Comparison of ENCODE assay signal across 11 cellular contexts in genomic region chr13:114149774-114150740, GRCh38. TPM values are rescaled to one million over a fixed set of nuclear protein-coding genes. Genes with fewer than 3 reads are reported as not detected.
A peak's percentile ranks its signal among the peaks of the same experiment; 100 is the strongest.
DNase-seq lines count a peak whose midpoint lies in the region; ATAC-seq and FAIRE-seq lines count a peak whose summit lies in the region.
"Had no signal": no experiment of that assay in that cellular context is flagged by ENCODE, and none has a peak within 500 bp of the region (broad histone marks: within the 10 kb centered on the region; RNA-seq: fewer than 3 reads in every experiment).

No MANE protein-coding gene starts in this region.

- peaks cover 14% of the 10 kb centered on the region for H3K36me3 Mint-ChIP-seq in central memory CD8-positive, alpha-beta T cell (ENCODE audit: insufficient read depth)

- no peak for ATAC-seq in central memory CD8-positive, alpha-beta T cell (replicated peaks; ENCODE audit: extremely low read depth, poor library complexity, severe bottlenecking)
- ATAC-seq in Right ventricle myocardium inferior (no peak), HG02588 (IDR thresholded peaks at IDR 0.05; ENCODE audit: unreplicated experiment) (no peak)
- ATAC-seq: right lobe of liver, SK-N-SH treated with all-trans-retinoic acid at 6 μM for 48 hours had no signal

- H3K4me3 Mint-ChIP-seq in central memory CD8-positive, alpha-beta T cell, result peak overlapping the region; percentile 79

- intact Hi-C loops in Right ventricle myocardium inferior (cut with DNase I), result no loop called here

- peak; percentile 10 for DNase-seq in 8988T
- DNase-seq in DMS53 (lab: John Stamatoyannopoulos, UW), result peak; percentile 83
- peak; percentile 35 for DNase-seq in NCI-H2196 treated with DMSO at 0.1 percent for 48 hours (lab: John Stamatoyannopoulos, UW; ENCODE audit: unreplicated experiment)
- DNase-seq in central memory CD8-positive, alpha-beta T cell (ENCODE audit: low spot score in 2 of 2), result no peak
- no peak for DNase-seq in HTR-8/SVneo (ENCODE audit: insufficient read length, low spot score)
- no peak for DNase-seq in Right ventricle myocardium inferior (ENCODE audit: missing footprints)
- no peak for DNase-seq in ACHN
- DNase-seq: upper lobe of left lung had no signal

- H3K27me3 Mint-ChIP-seq in central memory CD8-positive, alpha-beta T cell, result no peaks in the 10 kb centered on the region

- peaks cover 7% of the 10 kb centered on the region for H3K9me3 Mint-ChIP-seq in central memory CD8-positive, alpha-beta T cell

- in situ Hi-C loops in ACHN (cut with HindIII; ENCODE audit: low pct_ligation_motif_present, low pct_unique_long_range_greater_than_20kb, low sequenced_read_pairs), result no loop called here

- H3K4me1 Mint-ChIP-seq in central memory CD8-positive, alpha-beta T cell, result peaks cover 80% of the 10 kb centered on the region

- peak overlapping the region; percentile 98 for H3K27ac Mint-ChIP-seq in central memory CD8-positive, alpha-beta T cell (ENCODE audit: low read depth)

- no peak for FAIRE-seq in HTR-8/SVneo (lab: Jason Lieb, UNC)

RNA-seq across cellular contexts. Expression of gene RASA3, which starts 17.6 kb away (rescaled TPM):
- 12.7 TPM for total RNA-seq in Right ventricle myocardium inferior

RNA-seq across cellular contexts. Expression of gene CFAP97D2, which starts 29.0 kb away (rescaled TPM):
- not detected for total RNA-seq in Right ventricle myocardium inferior
- total RNA-seq: right lobe of liver had no signal

Comparison
In these comparisons a context has a peak if more than half of its experiments do, and no peak if none do; other contexts are left out.
1. DNase-seq: peak in 8988T (single experiment), DMS53 (single experiment) and NCI-H2196 treated with DMSO at 0.1 percent for 48 hours (single experiment); none in central memory CD8-positive, alpha-beta T cell (0 of 2), HTR-8/SVneo (single experiment), Right ventricle myocardium inferior (single experiment) and ACHN (single experiment).